Comparison of ENCODE assay signal across 8 cellular contexts in the genomic region with DNA sequence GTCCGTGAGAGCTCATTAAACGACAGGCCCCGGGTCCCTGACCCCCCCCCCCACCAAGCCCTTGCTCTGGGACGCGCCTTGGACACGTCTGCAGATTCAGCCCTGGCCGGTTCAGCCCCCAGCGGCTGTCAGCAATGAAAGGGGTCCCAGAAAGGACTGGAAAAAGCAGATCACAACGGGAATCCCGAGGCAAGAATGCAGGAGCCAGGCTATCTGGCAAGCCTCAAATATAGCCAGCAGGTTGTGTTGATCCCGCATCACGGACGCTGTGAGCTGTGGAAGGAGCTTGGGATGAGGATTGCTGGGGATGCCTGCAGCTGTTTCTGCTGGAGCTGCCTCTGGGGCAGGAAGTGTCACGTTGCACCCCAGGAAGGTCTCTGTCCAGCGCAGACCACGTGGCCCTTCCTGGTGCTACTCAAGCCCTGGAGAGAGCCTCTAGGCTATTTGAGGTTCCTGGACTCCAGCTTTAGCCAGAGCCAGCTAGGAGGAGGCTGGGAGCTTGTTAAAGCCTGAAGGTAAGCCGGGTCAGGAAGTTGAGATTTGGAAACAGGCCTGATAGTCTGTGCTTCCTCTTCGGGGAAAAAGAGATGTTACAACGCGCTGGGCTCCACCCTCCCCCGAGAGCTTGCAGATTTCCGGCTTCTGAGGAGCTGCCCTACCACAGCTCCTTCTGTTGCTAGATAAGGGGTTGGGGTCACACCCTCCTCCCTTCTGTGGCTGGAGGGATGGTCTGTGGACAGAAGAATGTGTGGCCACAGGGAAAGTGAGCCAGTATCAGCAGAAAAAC. TPM values are rescaled to one million over a fixed set of nuclear protein-coding genes. Genes with fewer than 3 reads are reported as not detected.
DNase-seq lines count a peak whose midpoint lies in the region; ATAC-seq and TF ChIP-seq lines count a peak whose summit lies in the region.

No MANE protein-coding gene starts in this region.

- DNase-seq in GM03348 (ENCODE audit: low spot score) (peak; percentile 40), RWPE2 (ENCODE audit: low spot score) (no peak), colonic mucosa (peak; percentile 36), transverse colon (peak; percentile 24), putamen (ENCODE audit: low spot score) (no peak)
- DNase-seq in activated CD4-positive, CD25-positive, alpha-beta regulatory T cell treated with anti-CD3 and anti-CD28 coated beads, Interleukin-2, amount 50 U/mL, for 72 hours, result no peak

- intact Hi-C loops in colonic mucosa (cut with DNase I) (no loop called here), transverse colon (cut with DNase I; ENCODE audit: low total_unique reads) (no loop called here)

- TF ChIP-seq CTCF in RWPE2 (IDR thresholded peaks at IDR 0.05; ENCODE audit: poor library complexity, severe bottlenecking), result no peak
- no peak for TF ChIP-seq CTCF in colonic mucosa (IDR thresholded peaks at IDR 0.05)
- no peak for TF ChIP-seq CTCF in transverse colon (IDR thresholded peaks at IDR 0.05)

- peak overlapping the region; percentile 1 for H3K27ac ChIP-seq in RWPE2 (ENCODE audit: poor library complexity, severe bottlenecking)
- H3K27ac ChIP-seq in colonic mucosa, result peak overlapping the region; percentile 44
- peak overlapping the region; percentile 99 for H3K27ac ChIP-seq in mesodermal cell (ENCODE audit: low read depth, low read length, severe bottlenecking)
- H3K27ac ChIP-seq in transverse colon, result peak overlapping the region; percentile 45 to 72 (median 54)

- H3K4me1 ChIP-seq in RWPE2 (ENCODE audit: insufficient read depth, poor library complexity, severe bottlenecking) (no peaks in the 10 kb centered on the region), colonic mucosa (no peaks in the 10 kb centered on the region), mesodermal cell (ENCODE audit: control insufficient read depth, insufficient read depth, low read length, poor library complexity, severe bottlenecking) (no peaks in the 10 kb centered on the region), transverse colon (peaks cover 5 to 17% (median 5%) of the 10 kb centered on the region in 4 donors)

- in situ Hi-C loops in transverse colon (cut with MboI; ENCODE audit: low pct_ligation_motif_present in 1 of 4, low pct_unique_long_range_greater_than_20kb in 1 of 4, low sequenced_read_pairs in 3 of 4), result no loop called here

- H3K9ac ChIP-seq in colonic mucosa (ENCODE audit: low read depth in 2 of 2, low read length in 2 of 2), result no peak overlapping the region

- 3 to 5% methylated on average over 14 to 16 of the region's 22 CpGs for WGBS in mesodermal cell (ENCODE audit: insufficient coverage in 2 of 2), 2 experiments
- WGBS in transverse colon (ENCODE audit: low coverage in 1 of 2), 2 donors, result 23% methylated on average over 21 of the region's 22 CpGs; no CpG with 5 or more reads in 1 of the 2 donors

- TF ChIP-seq POLR2A in transverse colon (IDR thresholded peaks at IDR 0.05), result no peak

- H3K27me3 ChIP-seq in RWPE2 (ENCODE audit: insufficient read depth, poor library complexity, severe bottlenecking) (no peaks in the 10 kb centered on the region), colonic mucosa (peaks cover 2% of the 10 kb centered on the region), transverse colon (peaks cover 11% of the 10 kb centered on the region)

- no peaks in the 10 kb centered on the region for H3K36me3 ChIP-seq in RWPE2 (ENCODE audit: low read depth)
- H3K36me3 ChIP-seq in colonic mucosa, result no peaks in the 10 kb centered on the region
- no peaks in the 10 kb centered on the region for H3K36me3 ChIP-seq in mesodermal cell (ENCODE audit: control insufficient read depth, insufficient read depth, low read length)
- H3K36me3 ChIP-seq in transverse colon, result no peaks in the 10 kb centered on the region

- no peak for TF ChIP-seq EP300 in transverse colon (IDR thresholded peaks at IDR 0.05; ENCODE audit: low read depth)

- H3K4me3 ChIP-seq in RWPE2 (ENCODE audit: severe bottlenecking) (no peak overlapping the region), colonic mucosa (no peak overlapping the region), mesodermal cell (ENCODE audit: extremely low read depth, insufficient read depth, low read length, poor library complexity, severe bottlenecking) (peak overlapping the region; percentile 32), transverse colon (peak overlapping the region in 1 of 4 donors; percentile 31)

- ATAC-seq in RWPE2 (ENCODE audit: low read depth), result peak; percentile 64
- ATAC-seq in HG03108 (IDR thresholded peaks at IDR 0.05; ENCODE audit: unreplicated experiment), result no peak

- peaks cover 10% of the 10 kb centered on the region for H3K9me3 ChIP-seq in RWPE2 (ENCODE audit: severe bottlenecking)
- H3K9me3 ChIP-seq in colonic mucosa, result no peaks in the 10 kb centered on the region
- peaks cover 5% of the 10 kb centered on the region for H3K9me3 ChIP-seq in mesodermal cell (ENCODE audit: control insufficient read depth, low read length)
- H3K9me3 ChIP-seq in transverse colon, result no peaks in the 10 kb centered on the region

RNA-seq across cellular contexts. Expression of a gene that starts 19.3 kb away (rescaled TPM):
- total RNA-seq in colonic mucosa (1 to 10 TPM; 1.5 to 4.4 TPM), transverse colon (1 to 10 TPM in 3 of 4 donors, under 1 TPM in 1; 0.80 to 7.1 (median 4.1) TPM)
- polyA plus RNA-seq in mesodermal cell (2013, experiment 1 of 2), result 0.81 TPM
- 2.7 TPM for polyA plus RNA-seq in mesodermal cell (2013, experiment 2 of 2)

RNA-seq across cellular contexts. Expression of a gene that starts 36.8 kb away (rescaled TPM):
- total RNA-seq in colonic mucosa, result under 1 TPM in 1 of 2 donors, not detected in 1; 0.32 TPM
- polyA plus RNA-seq in mesodermal cell (2013, experiment 1 of 2), result not detected
- not detected for polyA plus RNA-seq in mesodermal cell (2013, experiment 2 of 2)
- total RNA-seq in transverse colon, result 10 to 100 TPM in 1 of 4 donors, under 1 TPM in 1, not detected in 2; 0.41 to 15.0 TPM

Comparison
In these comparisons a context has a peak if more than half of its experiments do, and no peak if none do; other contexts are left out.
1. DNase-seq: peak in GM03348 (single experiment), colonic mucosa (single experiment) and transverse colon (single experiment); none in RWPE2 (single experiment), putamen (single experiment) and activated CD4-positive, CD25-positive, alpha-beta regulatory T cell treated with anti-CD3 and anti-CD28 coated beads, Interleukin-2, amount 50 U/mL, for 72 hours (single experiment).
2. H3K27ac ChIP-seq: peak in every context shown above with its lines; median percentile 99 in mesodermal cell; 54 in transverse colon; 44 in colonic mucosa; 1 in RWPE2.